14 cellular contexts compared by ENCODE assay signal in genomic region chr16:86285421-86285820, GRCh38.
DNase-seq lines count a peak whose midpoint lies in the region; ATAC-seq and TF ChIP-seq lines count a peak whose summit lies in the region.
"Had no signal": no experiment of that assay in that cellular context is flagged by ENCODE, and none has a peak within 500 bp of the region (broad histone marks: within the 10 kb centered on the region; RNA-seq: fewer than 3 reads in every experiment).

No MANE protein-coding gene starts in this region.

- no peak overlapping the region for H3K14ac ChIP-seq in IMR-90 (replicated peaks; ENCODE audit: low read depth, low read length)

- no TSS peak for BruUV-seq in IMR-90 (replicated peaks; lab: Mats Ljungman, UMichigan)

- in situ Hi-C loops in IMR-90 (cut with MboI; ENCODE audit: low sequenced_read_pairs): no loop called here

- no peak overlapping the region for H2BK20ac ChIP-seq in IMR-90 (ENCODE audit: low read depth, low read length)

- H3K4me3 Mint-ChIP-seq in GM23338 (peak overlapping the region; percentile 57), type B pancreatic cell (no peak overlapping the region)
- H3K4me3 Mint-ChIP-seq: CD4-positive, CD25-positive, alpha-beta regulatory T cell; HFFc6 had no signal

- ATAC-seq in GM23338 (no peak), IMR-90 (ENCODE audit: low read depth) (no peak), psoas muscle (no peak)
- ATAC-seq: HepG2 had no signal

- H4K91ac ChIP-seq in IMR-90 (ENCODE audit: insufficient read depth, low read depth, low read length): no peak overlapping the region

- DNase-seq in GM23338 (ENCODE audit: low spot score): no peak
- no peak for DNase-seq in IMR-90
- DNase-seq in type B pancreatic cell (ENCODE audit: extremely low spot score, unreplicated experiment): peak; percentile 54
- no peak for DNase-seq in psoas muscle
- DNase-seq in substantia nigra (lab: John Stamatoyannopoulos, UW): no peak
- DNase-seq in NCI-H2171 treated with DMSO at 0.1 percent for 48 hours (lab: John Stamatoyannopoulos, UW): no peak
- DNase-seq: ACHN; CD4-positive, CD25-positive, alpha-beta regulatory T cell; DMS53; HFFc6 had no signal

- H3K9me2 ChIP-seq in GM23338 (ENCODE audit: insufficient read depth): no peaks in the 10 kb centered on the region

- H3K4me1 Mint-ChIP-seq in GM23338 (peaks cover 57% of the 10 kb centered on the region), type B pancreatic cell (ENCODE audit: unreplicated experiment) (no peaks in the 10 kb centered on the region)
- H3K4me1 Mint-ChIP-seq: CD4-positive, CD25-positive, alpha-beta regulatory T cell had no signal

- no peak overlapping the region for H2AK9ac ChIP-seq in IMR-90 (replicated peaks; ENCODE audit: low read depth, low read length, poor library complexity)

- H2BK5ac ChIP-seq in IMR-90 (ENCODE audit: low read depth, low read length, poor library complexity, severe bottlenecking): no peak overlapping the region

- H3K36me3 Mint-ChIP-seq in GM23338 (ENCODE audit: low read depth): no peaks in the 10 kb centered on the region
- no peaks in the 10 kb centered on the region for H3K36me3 Mint-ChIP-seq in type B pancreatic cell
- H3K36me3 Mint-ChIP-seq: CD4-positive, CD25-positive, alpha-beta regulatory T cell had no signal

- H3K79me2 ChIP-seq in GM23338 (replicated peaks; ENCODE audit: insufficient read depth): no peaks in the 10 kb centered on the region

- no peak overlapping the region; the same call in 1 of the 2 replicates for H3K4ac ChIP-seq in IMR-90 (ENCODE audit: low read depth, low read length)

- 0 out of 2 replicates have a peak, but pooled peaks cover 9% of the 10 kb centered on the region for H3F3A ChIP-seq in GM23338 (replicated peaks; ENCODE audit: low read depth)

- H2AK5ac ChIP-seq in IMR-90 (ENCODE audit: low read depth, low read length): peak overlapping the region; percentile 83

- H3K23ac ChIP-seq in IMR-90 (ENCODE audit: low read depth, low read length): no peak overlapping the region

- H3K9me3 ChIP-seq in IMR-90 (ENCODE audit: control insufficient read depth, insufficient read depth, low read length): no peaks in the 10 kb centered on the region
- no peaks in the 10 kb centered on the region for H3K9me3 ChIP-seq in iPS-15b (ENCODE audit: control insufficient read depth, insufficient read depth, low read length)
- H3K9me3 ChIP-seq in psoas muscle: no peaks in the 10 kb centered on the region
- H3K9me3 ChIP-seq: BLaER1 treated with 17β-estradiol and CSF1 and Interleukin-3, amounts not matched to agents 10 nM and 100 nM had no signal

- H3K27ac ChIP-seq in GM23338 (ENCODE audit: low read depth) (no peak overlapping the region), IMR-90 (ENCODE audit: insufficient read depth, low read length) (no peak overlapping the region), psoas muscle (no peak overlapping the region), substantia nigra (ENCODE audit: low read depth, low read length, poor library complexity, severe bottlenecking) (no peak overlapping the region)
- H3K27ac ChIP-seq: BLaER1 treated with 17β-estradiol and CSF1 and Interleukin-3, amounts not matched to agents 10 nM and 100 nM; GM23248 had no signal

- H3K27me3 ChIP-seq in GM23338 (ENCODE audit: insufficient read depth) (peaks cover 80% of the 10 kb centered on the region), IMR-90 (ENCODE audit: control insufficient read depth, insufficient read depth, low read length) (peaks cover 6% of the 10 kb centered on the region), iPS-15b (ENCODE audit: control insufficient read depth, insufficient read depth, low read length) (peaks cover 63% of the 10 kb centered on the region), psoas muscle (ENCODE audit: insufficient read depth in 3 of 3, low read length in 2 of 3) (peaks cover 0 to 64% (median 25%) of the 10 kb centered on the region in 3 donors)

- no peak overlapping the region; the same call in 2 of the 3 replicates for H2BK15ac ChIP-seq in IMR-90 (ENCODE audit: low read depth, low read length)

- no peak overlapping the region for H3K56ac ChIP-seq in IMR-90 (ENCODE audit: extremely low read depth, insufficient read depth, low read length)

- intact Hi-C loops in IMR-90 (cut with micrococcal nuclease) (no loop called here), psoas muscle (cut with DNase I) (no loop called here)

- no peak overlapping the region for H3K27ac Mint-ChIP-seq in GM23338
- H3K27ac Mint-ChIP-seq in type B pancreatic cell: no peak overlapping the region
- H3K27ac Mint-ChIP-seq: CD4-positive, CD25-positive, alpha-beta regulatory T cell; HFFc6 had no signal

- H2BK120ac ChIP-seq in IMR-90 (ENCODE audit: low read depth, low read length): no peak overlapping the region

- TF ChIP-seq CTCF in GM23338 (conservative IDR thresholded peaks at IDR 0.05; ENCODE audit: low read depth in 2 of 2) (no peak), IMR-90 (conservative IDR thresholded peaks at IDR 0.05; ENCODE audit: low read depth, low read length) (no peak), type B pancreatic cell (conservative IDR thresholded peaks at IDR 0.05) (no peak), psoas muscle (IDR thresholded peaks at IDR 0.05) (no peak)

- dilution Hi-C loops in IMR-90 (cut with HindIII; ENCODE audit: low sequenced_read_pairs, unreplicated experiment): no loop called here

- 92% methylated on average over 2 of the region's 6 CpGs; no CpG with 5 or more reads in 1 of the 2 experiments for WGBS in IMR-90 (ENCODE audit: extremely low coverage in 2 of 2, insufficient read length in 1 of 2), 2 experiments
- 9 to 18% (median 17%) methylated on average over 6 of the region's 6 CpGs for WGBS in psoas muscle, 3 donors

- CTCF ChIA-PET in IMR-90 (lab: Yijun Ruan, JAX): no interaction called here

- no peaks in the 10 kb centered on the region for H3K79me1 ChIP-seq in IMR-90 (ENCODE audit: low read depth in 1 of 2, low read length in 2 of 2)

- no peaks in the 10 kb centered on the region for H3K36me3 ChIP-seq in GM23338 (ENCODE audit: insufficient read depth)
- no peaks in the 10 kb centered on the region for H3K36me3 ChIP-seq in IMR-90 (ENCODE audit: control insufficient read depth, insufficient read depth, low read length)
- no peaks in the 10 kb centered on the region for H3K36me3 ChIP-seq in iPS-15b (ENCODE audit: control insufficient read depth, insufficient read depth, low read length)
- H3K36me3 ChIP-seq in psoas muscle (ENCODE audit: insufficient read depth in 1 of 2, low read depth in 1 of 2): no peaks in the 10 kb centered on the region
- H3K36me3 ChIP-seq: BLaER1 treated with 17β-estradiol and CSF1 and Interleukin-3, amounts not matched to agents 10 nM and 100 nM had no signal

- H3K4me3 ChIP-seq in GM23338: peak overlapping the region; percentile 87
- H3K4me3 ChIP-seq in IMR-90 (ENCODE audit: insufficient read depth, low read depth, low read length): no peak overlapping the region
- H3K4me3 ChIP-seq in iPS-15b (ENCODE audit: low read depth, low read length): peak overlapping the region; percentile 21
- no peak overlapping the region for H3K4me3 ChIP-seq in psoas muscle
- H3K4me3 ChIP-seq: BLaER1 treated with 17β-estradiol and CSF1 and Interleukin-3, amounts not matched to agents 10 nM and 100 nM; GM23248 had no signal

- peak overlapping the region; percentile 95 for H3K4me2 ChIP-seq in GM23338
- no peak overlapping the region for H3K4me2 ChIP-seq in IMR-90 (ENCODE audit: low read depth, low read length)
- H3K4me2 ChIP-seq: BLaER1 treated with 17β-estradiol and CSF1 and Interleukin-3, amounts not matched to agents 10 nM and 100 nM had no signal

- H3K9ac ChIP-seq in IMR-90 (ENCODE audit: low read depth, low read length) (no peak overlapping the region), iPS-15b (ENCODE audit: low read depth, low read length) (no peak overlapping the region)
- H3K9ac ChIP-seq: BLaER1 treated with 17β-estradiol and CSF1 and Interleukin-3, amounts not matched to agents 10 nM and 100 nM; GM23248 had no signal

- no peak overlapping the region for H4K5ac ChIP-seq in IMR-90 (ENCODE audit: low read depth, low read length)

- H4K20me1 ChIP-seq in GM23338 (replicated peaks; ENCODE audit: insufficient read depth): no peaks in the 10 kb centered on the region
- H4K20me1 ChIP-seq in IMR-90 (ENCODE audit: insufficient read depth, low read length): no peaks in the 10 kb centered on the region

- TF ChIP-seq POLR2A in IMR-90 (IDR thresholded peaks at IDR 0.05; ENCODE audit: low read depth, low read length): no peak

- no peak overlapping the region for H2AFZ ChIP-seq in GM23338
- no peak overlapping the region for H2AFZ ChIP-seq in IMR-90 (replicated peaks; ENCODE audit: low read length, poor library complexity)
- H2AFZ ChIP-seq: GM23248 had no signal

- H3K27me3 Mint-ChIP-seq in GM23338 (ENCODE audit: insufficient read depth, low read depth, poor library complexity) (peaks cover 75% of the 10 kb centered on the region), type B pancreatic cell (peaks cover 97% of the 10 kb centered on the region)

- no peak overlapping the region for H4K8ac ChIP-seq in IMR-90 (ENCODE audit: low read depth in 2 of 2, low read length in 2 of 2)

- H3K4me1 ChIP-seq in GM23338 (ENCODE audit: insufficient read depth) (peaks cover 74% of the 10 kb centered on the region), IMR-90 (ENCODE audit: control insufficient read depth, insufficient read depth, low read length) (peaks cover 5% of the 10 kb centered on the region; the same call in 1 of the 2 replicates), iPS-15b (ENCODE audit: control insufficient read depth, insufficient read depth, low read length) (peaks cover 19% of the 10 kb centered on the region), psoas muscle (no peaks in the 10 kb centered on the region)
- H3K4me1 ChIP-seq: BLaER1 treated with 17β-estradiol and CSF1 and Interleukin-3, amounts not matched to agents 10 nM and 100 nM had no signal

- no peaks in the 10 kb centered on the region; the same call in 1 of the 2 replicates for H3K9me1 ChIP-seq in IMR-90 (ENCODE audit: insufficient read depth, low read length)

- POLR2A ChIA-PET in IMR-90 (lab: Charles Lee; ENCODE audit: unreplicated experiment): no interaction called here

- TF ChIP-seq RAD21 in IMR-90 (IDR thresholded peaks at IDR 0.05; ENCODE audit: low read length): no peak

- H3K18ac ChIP-seq in IMR-90 (ENCODE audit: low read depth, low read length): no peak overlapping the region

- H3K9me3 Mint-ChIP-seq in GM23338: no peaks in the 10 kb centered on the region
- no peaks in the 10 kb centered on the region for H3K9me3 Mint-ChIP-seq in type B pancreatic cell
- H3K9me3 Mint-ChIP-seq: HFFc6 had no signal

TF ChIP-seq in GM23338, 12 proteins besides CTCF, POLR2A, EP300 and RAD21 (continues in another document):
- TF ChIP-seq CREB1 (CRISPR knock-in tag; IDR thresholded peaks at IDR 0.05; ENCODE audit: low read depth) (no peak), NANOG (IDR thresholded peaks at IDR 0.05; ENCODE audit: borderline replicate concordance) (no peak)

TF ChIP-seq in IMR-90, 13 proteins besides CTCF, POLR2A, EP300 and RAD21 (continues in another document):
- TF ChIP-seq FOS (IDR thresholded peaks at IDR 0.05; ENCODE audit: low read depth, low read length) (no peak), SMC3 (IDR thresholded peaks at IDR 0.05; ENCODE audit: low read depth, low read length) (no peak), MAZ (IDR thresholded peaks at IDR 0.05; ENCODE audit: borderline replicate concordance, low read depth, low read length) (no peak), RCOR1 (IDR thresholded peaks at IDR 0.05; ENCODE audit: insufficient replicate concordance, low read length) (no peak), BHLHE40 (IDR thresholded peaks at IDR 0.05; ENCODE audit: low read depth, low read length) (no peak)

Comparison
In these comparisons a context has a peak if more than half of its experiments do, and no peak if none do; other contexts are left out.
1. H3K4me3 ChIP-seq: peak in GM23338 (single experiment) and iPS-15b (single experiment); none in IMR-90 (single experiment) and psoas muscle (single experiment).